Comparison of ENCODE assay signal across 2 cellular contexts in genomic region chr20:48789781-48790544, GRCh38.
A peak's percentile ranks its signal among the peaks of the same experiment; 100 is the strongest.
TF ChIP-seq lines count a peak whose summit lies in the region.

No MANE protein-coding gene starts in this region.

TF ChIP-seq in GM12878, 131 proteins besides CTCF, POLR2A, EP300 and RAD21 (continued from another document):
- TF ChIP-seq WRNIP1 (IDR thresholded peaks at IDR 0.05; ENCODE audit: borderline replicate concordance, low read depth, low read length) (no peak), KAT2A (conservative IDR thresholded peaks at IDR 0.05; ENCODE audit: control insufficient read depth, low read depth, low read length) (no peak), ZNF207 (IDR thresholded peaks at IDR 0.05; ENCODE audit: borderline replicate concordance) (no peak), SMAD1 (IDR thresholded peaks at IDR 0.05; ENCODE audit: low read depth, partially characterized antibody) (no peak), BRCA1 (IDR thresholded peaks at IDR 0.05; ENCODE audit: low read depth, low read length) (no peak), YY1 (IDR thresholded peaks at IDR 0.05; ENCODE audit: low read depth, low read length) (no peak), IKZF1 (conservative IDR thresholded peaks at IDR 0.05) (peak; percentile 11; the same call in 1 of the 2 replicates), PKNOX1 (IDR thresholded peaks at IDR 0.05) (peak; percentile 55), TBL1XR1 (IDR thresholded peaks at IDR 0.05; ENCODE audit: low read depth, low read length) (0 out of 2 replicates have a peak, but pooled peaks have one; percentile 13), NFIC (IDR thresholded peaks at IDR 0.05; ENCODE audit: low read depth, low read length) (peak; percentile 43; the same call in 1 of the 2 replicates), NR2F1 (conservative IDR thresholded peaks at IDR 0.05) (no peak), ZSCAN29 (IDR thresholded peaks at IDR 0.05) (no peak), SMARCA5 (IDR thresholded peaks at IDR 0.05) (0 out of 2 replicates have a peak, but pooled peaks have one; percentile 63), MYC (IDR thresholded peaks at IDR 0.05; ENCODE audit: insufficient read depth, insufficient read length, insufficient replicate concordance, low read length, severe bottlenecking) (no peak), EZH2 (IDR thresholded peaks at IDR 0.05; ENCODE audit: borderline replicate concordance, control insufficient read depth, low read depth, low read length) (no peak), NBN (IDR thresholded peaks at IDR 0.05) (no peak), IKZF2 (IDR thresholded peaks at IDR 0.05) (peak; percentile 48 to 58; a peak in 3 of 4 replicates), MTA2 (IDR thresholded peaks at IDR 0.05; ENCODE audit: low read depth) (no peak), HDAC6 (IDR thresholded peaks at IDR 0.05; ENCODE audit: unreplicated experiment) (no peak), HCFC1 (IDR thresholded peaks at IDR 0.05; ENCODE audit: low read length) (no peak), EED (IDR thresholded peaks at IDR 0.05; ENCODE audit: low read depth) (peak; percentile 84)
- TF ChIP-seq, protein P1, sequence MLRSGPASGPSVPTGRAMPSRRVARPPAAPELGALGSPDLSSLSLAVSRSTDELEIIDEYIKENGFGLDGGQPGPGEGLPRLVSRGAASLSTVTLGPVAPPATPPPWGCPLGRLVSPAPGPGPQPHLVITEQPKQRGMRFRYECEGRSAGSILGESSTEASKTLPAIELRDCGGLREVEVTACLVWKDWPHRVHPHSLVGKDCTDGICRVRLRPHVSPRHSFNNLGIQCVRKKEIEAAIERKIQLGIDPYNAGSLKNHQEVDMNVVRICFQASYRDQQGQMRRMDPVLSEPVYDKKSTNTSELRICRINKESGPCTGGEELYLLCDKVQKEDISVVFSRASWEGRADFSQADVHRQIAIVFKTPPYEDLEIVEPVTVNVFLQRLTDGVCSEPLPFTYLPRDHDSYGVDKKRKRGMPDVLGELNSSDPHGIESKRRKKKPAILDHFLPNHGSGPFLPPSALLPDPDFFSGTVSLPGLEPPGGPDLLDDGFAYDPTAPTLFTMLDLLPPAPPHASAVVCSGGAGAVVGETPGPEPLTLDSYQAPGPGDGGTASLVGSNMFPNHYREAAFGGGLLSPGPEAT (IDR thresholded peaks at IDR 0.05; ENCODE audit: low read depth), result 0 out of 2 replicates have a peak, but pooled peaks have one; percentile 32
TF ChIP-seq in GM12878: peak in this region for 10.

TF ChIP-seq in neural cell, 6 proteins besides CTCF, POLR2A, EP300 and RAD21 (continued from another document):
- TF ChIP-seq, protein P2, sequence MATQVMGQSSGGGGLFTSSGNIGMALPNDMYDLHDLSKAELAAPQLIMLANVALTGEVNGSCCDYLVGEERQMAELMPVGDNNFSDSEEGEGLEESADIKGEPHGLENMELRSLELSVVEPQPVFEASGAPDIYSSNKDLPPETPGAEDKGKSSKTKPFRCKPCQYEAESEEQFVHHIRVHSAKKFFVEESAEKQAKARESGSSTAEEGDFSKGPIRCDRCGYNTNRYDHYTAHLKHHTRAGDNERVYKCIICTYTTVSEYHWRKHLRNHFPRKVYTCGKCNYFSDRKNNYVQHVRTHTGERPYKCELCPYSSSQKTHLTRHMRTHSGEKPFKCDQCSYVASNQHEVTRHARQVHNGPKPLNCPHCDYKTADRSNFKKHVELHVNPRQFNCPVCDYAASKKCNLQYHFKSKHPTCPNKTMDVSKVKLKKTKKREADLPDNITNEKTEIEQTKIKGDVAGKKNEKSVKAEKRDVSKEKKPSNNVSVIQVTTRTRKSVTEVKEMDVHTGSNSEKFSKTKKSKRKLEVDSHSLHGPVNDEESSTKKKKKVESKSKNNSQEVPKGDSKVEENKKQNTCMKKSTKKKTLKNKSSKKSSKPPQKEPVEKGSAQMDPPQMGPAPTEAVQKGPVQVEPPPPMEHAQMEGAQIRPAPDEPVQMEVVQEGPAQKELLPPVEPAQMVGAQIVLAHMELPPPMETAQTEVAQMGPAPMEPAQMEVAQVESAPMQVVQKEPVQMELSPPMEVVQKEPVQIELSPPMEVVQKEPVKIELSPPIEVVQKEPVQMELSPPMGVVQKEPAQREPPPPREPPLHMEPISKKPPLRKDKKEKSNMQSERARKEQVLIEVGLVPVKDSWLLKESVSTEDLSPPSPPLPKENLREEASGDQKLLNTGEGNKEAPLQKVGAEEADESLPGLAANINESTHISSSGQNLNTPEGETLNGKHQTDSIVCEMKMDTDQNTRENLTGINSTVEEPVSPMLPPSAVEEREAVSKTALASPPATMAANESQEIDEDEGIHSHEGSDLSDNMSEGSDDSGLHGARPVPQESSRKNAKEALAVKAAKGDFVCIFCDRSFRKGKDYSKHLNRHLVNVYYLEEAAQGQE (IDR thresholded peaks at IDR 0.05; ENCODE audit: borderline replicate concordance), result no peak
